In the genomic region with DNA sequence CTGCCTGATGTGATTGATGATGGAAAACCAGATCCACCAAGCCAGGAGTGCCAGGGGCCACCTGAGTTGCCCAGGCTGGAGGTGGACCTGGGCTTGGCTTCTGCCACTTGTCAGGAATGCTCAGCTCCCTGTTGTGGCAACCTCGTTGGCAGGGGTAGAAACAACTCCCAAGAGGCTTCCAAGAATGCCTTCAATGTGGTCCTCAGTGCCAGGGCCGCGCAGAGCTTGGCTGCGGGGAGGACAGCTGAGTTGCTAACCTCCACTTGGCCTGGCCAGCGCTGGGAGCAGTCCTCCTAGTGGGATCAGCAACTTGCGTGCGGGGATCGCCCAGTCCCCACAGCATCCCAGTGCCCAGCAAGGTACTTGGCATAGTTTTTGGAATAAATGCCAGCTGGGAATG, we compare ENCODE assay signal across 21 cellular contexts. TPM values are rescaled to one million over a fixed set of nuclear protein-coding genes. Genes with fewer than 3 reads are reported as not detected.
DNase-seq lines count a peak whose midpoint lies in the region; ATAC-seq and TF ChIP-seq lines count a peak whose summit lies in the region.
"Had no signal": no experiment of that assay in that cellular context is flagged by ENCODE, and none has a peak within 500 bp of the region (broad histone marks: within the 10 kb centered on the region; RNA-seq: fewer than 3 reads in every experiment).

No MANE protein-coding gene starts in this region.

- H3K36me3 ChIP-seq in mesenchymal stem cell (ENCODE audit: control insufficient read depth in 1 of 2, insufficient read depth in 2 of 2, low read depth in 1 of 2, low read length in 2 of 2): no peaks in the 10 kb centered on the region
- H3K36me3 ChIP-seq in testis (ENCODE audit: low read depth, missing control alignments): no peaks in the 10 kb centered on the region
- H3K36me3 ChIP-seq: stomach had no signal

- H3K4me3 ChIP-seq in mesenchymal stem cell (ENCODE audit: insufficient read depth in 1 of 2, low read depth in 1 of 2, low read length in 2 of 2) (no peak overlapping the region), testis (no peak overlapping the region)
- H3K4me3 ChIP-seq: GM12878, stomach had no signal

- 90% methylated on average over 8 of the region's 8 CpGs for WGBS in mesenchymal stem cell
- WGBS in testis, 2 donors: 50% methylated on average over 8 of the region's 8 CpGs; no CpG with 5 or more reads in 1 of the 2 donors

- H4K91ac ChIP-seq in mesenchymal stem cell (ENCODE audit: low read length): no peak overlapping the region

- intact Hi-C loops in Right ventricle myocardium inferior (cut with DNase I) (no loop called here), testis (cut with DNase I; ENCODE audit: low total_unique reads) (no loop called here)

- TF ChIP-seq CTCF in testis (IDR thresholded peaks at IDR 0.05): no peak

- H3K4me1 ChIP-seq in mesenchymal stem cell (ENCODE audit: control insufficient read depth, insufficient read depth, low read depth, low read length) (peaks cover 34% of the 10 kb centered on the region), testis (peaks cover 34% of the 10 kb centered on the region)

- no peak overlapping the region for H2BK12ac ChIP-seq in mesenchymal stem cell (ENCODE audit: low read length in 2 of 2)

- H2AK5ac ChIP-seq in mesenchymal stem cell (ENCODE audit: low read length, severe bottlenecking): no peak overlapping the region

- H3K23ac ChIP-seq in mesenchymal stem cell (ENCODE audit: low read length in 2 of 2): no peak overlapping the region

- H3K4ac ChIP-seq in mesenchymal stem cell (ENCODE audit: low read depth in 1 of 2, low read length in 2 of 2): no peak overlapping the region

- H3K27me3 ChIP-seq in mesenchymal stem cell (ENCODE audit: control insufficient read depth in 1 of 2, insufficient read depth in 1 of 2, low read length in 2 of 2) (peaks cover 0 to 9% of the 10 kb centered on the region in 2 experiments), testis (no peaks in the 10 kb centered on the region)
- H3K27me3 ChIP-seq: stomach had no signal

- no peak overlapping the region for H4K8ac ChIP-seq in mesenchymal stem cell (ENCODE audit: low read length)

- peak; percentile 76 for ATAC-seq in Right ventricle myocardium inferior
- ATAC-seq: activated CD8-positive, alpha-beta T cell treated with anti-CD3 and anti-CD28 coated beads, Interleukin-2, amount 10 ng/mL, durations not matched to agents 7 days and 5 days; GM12878; natural killer cell had no signal

- no peak overlapping the region for H3K9ac ChIP-seq in mesenchymal stem cell (ENCODE audit: low read length)

- no peaks in the 10 kb centered on the region for H3K9me3 ChIP-seq in mesenchymal stem cell (ENCODE audit: control insufficient read depth, low read length)
- no peaks in the 10 kb centered on the region for H3K9me3 ChIP-seq in testis
- H3K9me3 ChIP-seq: stomach had no signal

- DNase-seq in M059J (ENCODE audit: low read depth) (peak; percentile 37), Right ventricle myocardium inferior (ENCODE audit: missing footprints) (peak; percentile 84), mesenchymal stem cell (no peak), testis (peak; percentile 68), COLO829 (ENCODE audit: low spot score) (no peak), RPMI8226 (no peak)
- no peak for DNase-seq in stimulated activated CD4-positive, alpha-beta T cell treated with anti-CD3 and anti-CD28 coated beads, Interleukin-4, amount 100 ng/mL, for 24 hours
- no peak for DNase-seq in activated CD4-positive, alpha-beta T cell treated with anti-CD3 and anti-CD28 coated beads, Interleukin-2, amount 50 U/mL, for 4 hours
- DNase-seq: activated CD8-positive, alpha-beta T cell treated with anti-CD3 and anti-CD28 coated beads, Interleukin-2, amount 10 ng/mL, durations not matched to agents 7 days and 5 days; dermis blood vessel endothelial cell; GDM1; HCEC 1CT; natural killer cell; NCI-H2029; stomach had no signal

- no peaks in the 10 kb centered on the region for H3K79me1 ChIP-seq in mesenchymal stem cell (replicated peaks; ENCODE audit: low read length, poor library complexity, severe bottlenecking)

- TF ChIP-seq POLR2A in testis (IDR thresholded peaks at IDR 0.05): no peak

- H3K14ac ChIP-seq in mesenchymal stem cell (ENCODE audit: low read length in 2 of 2): no peak overlapping the region

- no peak overlapping the region for H2BK5ac ChIP-seq in mesenchymal stem cell (ENCODE audit: low read depth, low read length, poor library complexity, severe bottlenecking)

- H3K27ac ChIP-seq in mesenchymal stem cell (ENCODE audit: low read length, poor library complexity, severe bottlenecking): peak overlapping the region; percentile 13
- peak overlapping the region in 1 of 2 donors; percentile 31 for H3K27ac ChIP-seq in testis
- H3K27ac ChIP-seq: epithelial cell of prostate, stomach, VCaP had no signal

- no peak overlapping the region for H3K18ac ChIP-seq in mesenchymal stem cell (ENCODE audit: low read depth in 1 of 2, low read length in 2 of 2)

- H3K4me2 ChIP-seq in mesenchymal stem cell (ENCODE audit: low read length, poor library complexity, severe bottlenecking): no peak overlapping the region

- H2BK15ac ChIP-seq in mesenchymal stem cell (ENCODE audit: low read depth, poor library complexity, severe bottlenecking): no peak overlapping the region

- no peak overlapping the region for H2AFZ ChIP-seq in mesenchymal stem cell (ENCODE audit: low read depth, low read length)

- no peak overlapping the region for H2BK120ac ChIP-seq in mesenchymal stem cell (ENCODE audit: low read depth, low read length)

RNA-seq across cellular contexts. Expression of a gene that starts 9.0 kb away (rescaled TPM):
- 0.02 and 0.32 TPM in 2 replicates for total RNA-seq in M059J (2014; rRNA removed; shearing (Covaris generic))
- total RNA-seq in Right ventricle myocardium inferior (403 TPM), testis (10 to 100 TPM; 26.8 to 39.5 TPM)
- not detected for polyA plus RNA-seq in mesenchymal stem cell (2013, experiment 1 of 2)
- not detected for polyA plus RNA-seq in mesenchymal stem cell (2013, experiment 2 of 2)
- 22.4 TPM for polyA plus RNA-seq in testis (ENCODE audit: insufficient read depth, low read depth, low replicate concordance)
- total RNA-seq: activated CD8-positive, alpha-beta T cell treated with anti-CD3 and anti-CD28 coated beads, Interleukin-2, amount 10 ng/mL, durations not matched to agents 7 days and 5 days; dermis blood vessel endothelial cell; GM12878; lung microvascular endothelial cell; T-helper 1 cell treated with Interleukin-12 subunit alpha and Interleukin-12 subunit beta and Interleukin-4 antibody, amounts not matched to agents 30 ng/mL and 1 ng/mL, for 36 hours had no signal
- polyA plus RNA-seq: IgD-negative memory B cell had no signal

RNA-seq across cellular contexts. Expression of a gene that starts 40.0 kb away (rescaled TPM):
- total RNA-seq in M059J (2014; rRNA removed; shearing (Covaris generic)): 1.3 and 1.9 TPM in 2 replicates
- total RNA-seq in Right ventricle myocardium inferior: 0.24 TPM
- polyA plus RNA-seq in mesenchymal stem cell (2013, experiment 1 of 2): not detected
- polyA plus RNA-seq in mesenchymal stem cell (2013, experiment 2 of 2): not detected
- under 1 TPM; 0.31 to 0.93 TPM for total RNA-seq in testis
- polyA plus RNA-seq in testis (ENCODE audit: insufficient read depth, low read depth, low replicate concordance): 0.95 TPM
- total RNA-seq: activated CD8-positive, alpha-beta T cell treated with anti-CD3 and anti-CD28 coated beads, Interleukin-2, amount 10 ng/mL, durations not matched to agents 7 days and 5 days; dermis blood vessel endothelial cell; GM12878; lung microvascular endothelial cell; natural killer cell; T-helper 1 cell treated with Interleukin-12 subunit alpha and Interleukin-12 subunit beta and Interleukin-4 antibody, amounts not matched to agents 30 ng/mL and 1 ng/mL, for 36 hours had no signal
- polyA plus RNA-seq: GM12878, IgD-negative memory B cell had no signal

Comparison
In these comparisons a context has a peak if more than half of its experiments do, and no peak if none do; other contexts are left out.
1. DNase-seq: peak in M059J (single experiment), Right ventricle myocardium inferior (single experiment) and testis (single experiment); none in mesenchymal stem cell (single experiment), COLO829 (single experiment), stimulated activated CD4-positive, alpha-beta T cell treated with anti-CD3 and anti-CD28 coated beads, Interleukin-4, amount 100 ng/mL, for 24 hours (single experiment), activated CD4-positive, alpha-beta T cell treated with anti-CD3 and anti-CD28 coated beads, Interleukin-2, amount 50 U/mL, for 4 hours (0 of 2) and RPMI8226 (single experiment).
2. RNA of a gene that starts 9.0 kb away (total RNA-seq): 403 TPM in Right ventricle myocardium inferior (single experiment) and 26.8 to 39.5 TPM in testis; 0.02 to 0.32 TPM in M059J; every median in the first group is over 10 times any median in the second.